ENCODE assay signal across 1 cellular context in genomic region chr11:569273-569885, GRCh38.
TF ChIP-seq lines count a peak whose summit lies in the region.

No MANE protein-coding gene starts in this region.

TF ChIP-seq in SK-N-SH, 30 proteins besides CTCF, POLR2A, EP300 and RAD21 (continued from another document):
- no peak for TF ChIP-seq REST (IDR thresholded peaks at IDR 0.05; ENCODE audit: low read depth, low read length)
- TF ChIP-seq TEAD4 (IDR thresholded peaks at IDR 0.05; ENCODE audit: borderline replicate concordance, insufficient read depth), result no peak
TF ChIP-seq in SK-N-SH: peak in this region for 0.
